Comparison of ENCODE assay signal across 8 cellular contexts in genomic region chr2:207529330-207530159, GRCh38. TPM values are rescaled to one million over a fixed set of nuclear protein-coding genes. Genes with fewer than 3 reads are reported as not detected.
A peak's percentile ranks its signal among the peaks of the same experiment; 100 is the strongest.
DNase-seq lines count a peak whose midpoint lies in the region; ATAC-seq and TF ChIP-seq lines count a peak whose summit lies in the region.

TSS of gene CREB1 (plus strand) at chr2:207529962. CDS start at chr2:207555636, 25,674 bp downstream.

- H3K27ac ChIP-seq in RWPE1, result peak within 1 kb of the TSS; percentile 99

- POLR2A ChIA-PET in RWPE1 (lab: Yijun Ruan, JAX; ENCODE audit: low non-redundant PET), result interaction anchor here (0.7 to 0.8 kb wide), 2 partner anchors 22 to 91 kb away, joined by 3 read pairs; no protein-coding TSS in a partner anchor

- peak within 1 kb of the TSS; percentile 98 for H3K27ac Mint-ChIP-seq in activated T-helper 17 cell treated with anti-CD3 and anti-CD28 coated beads, Interleukin-2, amount 50 U/mL, for 72 hours
- peak within 1 kb of the TSS; percentile 92 to 96 for H3K27ac Mint-ChIP-seq in natural killer cell

- peaks cover 62% of the 10 kb centered on the region for H3K36me3 Mint-ChIP-seq in activated T-helper 17 cell treated with anti-CD3 and anti-CD28 coated beads, Interleukin-2, amount 50 U/mL, for 72 hours (ENCODE audit: low read depth)
- no peaks in the 10 kb centered on the region for H3K36me3 Mint-ChIP-seq in natural killer cell

- H3K4me3 ChIP-seq in LNCaP clone FGC (ENCODE audit: low read depth, low read length) (peak within 1 kb of the TSS; percentile 91), fibroblast of mammary gland (ENCODE audit: control insufficient read depth, low read depth, low read length) (peak within 1 kb of the TSS; percentile 94)

- H3K4me3 Mint-ChIP-seq in activated T-helper 17 cell treated with anti-CD3 and anti-CD28 coated beads, Interleukin-2, amount 50 U/mL, for 72 hours, result peak within 1 kb of the TSS; percentile 69
- peak within 1 kb of the TSS; percentile 94 for H3K4me3 Mint-ChIP-seq in natural killer cell

- peaks cover 3% of the 10 kb centered on the region for H3K9me3 Mint-ChIP-seq in activated T-helper 17 cell treated with anti-CD3 and anti-CD28 coated beads, Interleukin-2, amount 50 U/mL, for 72 hours
- H3K9me3 Mint-ChIP-seq in natural killer cell, result no peaks in the 10 kb centered on the region

- peak; percentile 99 for DNase-seq in Daoy (ENCODE audit: low read depth)
- DNase-seq in GOT3 (lab: John Stamatoyannopoulos, UW), result peak; percentile 97
- peak; percentile 83 for DNase-seq in LNCaP clone FGC (ENCODE audit: low read depth)
- peak; percentile 94 for DNase-seq in RWPE1 (ENCODE audit: low spot score)
- DNase-seq in fibroblast of mammary gland (ENCODE audit: low read depth), result peak; percentile 98
- DNase-seq in natural killer cell, result peak; percentile 100
- DNase-seq in stimulated activated naive CD4-positive, alpha-beta T cell treated with Interleukin-2 at 50 U/mL for 16 hours (lab: John Stamatoyannopoulos, UW), result peak; percentile 98

- ATAC-seq in activated T-helper 17 cell treated with anti-CD3 and anti-CD28 coated beads, Interleukin-2, amount 50 U/mL, for 72 hours (replicated peaks), result peak; percentile 84
- peak; percentile 74 to 90 (median 75) for ATAC-seq in natural killer cell

- CTCF ChIA-PET in RWPE1 (lab: Yijun Ruan, JAX), result no interaction called here

- peaks cover 36% of the 10 kb centered on the region for H3K4me1 Mint-ChIP-seq in activated T-helper 17 cell treated with anti-CD3 and anti-CD28 coated beads, Interleukin-2, amount 50 U/mL, for 72 hours
- peaks cover 47 to 56% of the 10 kb centered on the region in 2 donors for H3K4me1 Mint-ChIP-seq in natural killer cell

- intact Hi-C loops in natural killer cell (cut with micrococcal nuclease), result loop anchor here (1.0 to 10.0 kb wide), 7 partner anchors 63 to 764 kb away; partner anchors contain the start of genes CCNYL1, FASTKD2, KLF7 and MDH1B

- TF ChIP-seq CTCF in LNCaP clone FGC (IDR thresholded peaks at IDR 0.05; ENCODE audit: control insufficient read depth, extremely low read depth, insufficient read depth) (peak; percentile 25; the same call in 1 of the 2 replicates), RWPE1 (conservative IDR thresholded peaks at IDR 0.05; ENCODE audit: low read depth) (no peak), fibroblast of mammary gland (conservative IDR thresholded peaks at IDR 0.05; ENCODE audit: control insufficient read depth, insufficient read depth, low read depth, low read length) (no peak), natural killer cell (IDR thresholded peaks at IDR 0.05) (no peak)

- no peaks in the 10 kb centered on the region for H3K27me3 Mint-ChIP-seq in activated T-helper 17 cell treated with anti-CD3 and anti-CD28 coated beads, Interleukin-2, amount 50 U/mL, for 72 hours
- H3K27me3 Mint-ChIP-seq in natural killer cell (ENCODE audit: low read depth in 2 of 2), result no peaks in the 10 kb centered on the region

RNA-seq across cellular contexts. Expression of gene CREB1, which starts in this region (rescaled TPM):
- 17.1 and 32.2 TPM in 2 replicates for total RNA-seq in Daoy (2014; rRNA removed; shearing (Covaris generic))
- 10 to 100 TPM; 84.2 to 97.5 TPM for total RNA-seq in activated T-helper 17 cell treated with anti-CD3 and anti-CD28 coated beads, Interleukin-2, amount 50 U/mL, for 72 hours
- total RNA-seq in natural killer cell, result 100 to 1,000 TPM in 2 of 3 donors, 10 to 100 TPM in 1; 88.1 to 107 (median 106) TPM

Comparison
In these comparisons a context has a peak if more than half of its experiments do, and no peak if none do; other contexts are left out.
1. Peak in every context shown above with its lines: DNase-seq, ATAC-seq, H3K4me3 ChIP-seq and H3K27ac ChIP-seq.